ENCODE assay signal across 26 cellular contexts in genomic region chr2:23482188-23482587, GRCh38.
"Had no signal": no experiment of that assay in that cellular context is flagged by ENCODE, and none has a peak within 500 bp of the region (broad histone marks: within the 10 kb centered on the region; RNA-seq: fewer than 3 reads in every experiment).

No MANE protein-coding gene starts in this region.

- DNase-seq: activated CD4-positive, alpha-beta memory T cell treated with anti-CD3 and anti-CD28 coated beads, Interleukin-2, amount 10 ng/mL, durations not matched to agents 7 days and 5 days; activated CD4-positive, alpha-beta T cell treated with anti-CD3 and anti-CD28 coated beads for 48 hours; activated CD8-positive, alpha-beta memory T cell treated with anti-CD3 and anti-CD28 coated beads, Interleukin-2, amount 50 U/mL, for 48 hours; activated gamma-delta T cell; activated naive CD4-positive, alpha-beta T cell treated with anti-CD3 and anti-CD28 coated beads, Interleukin-2, amount 10 ng/mL, durations not matched to agents 7 days and 5 days; activated T-cell treated with anti-CD3 and anti-CD28 coated beads, Interleukin-2, amount 50 U/mL, for 24 hours; amygdala; central memory CD4-positive, alpha-beta T cell; endodermal cell; foreskin keratinocyte; heart left ventricle; hypothalamus; immature natural killer cell; right cardiac atrium; spleen; stimulated activated naive CD4-positive, alpha-beta T cell; T-helper 9 cell; WERI-Rb-1 had no signal

- ATAC-seq: activated CD4-positive, CD25-positive, alpha-beta regulatory T cell treated with anti-CD3 and anti-CD28 coated beads, Interleukin-2, amount 50 U/mL, for 24 hours; esophagus mucosa; foreskin keratinocyte; heart left ventricle; naive thymus-derived CD8-positive, alpha-beta T cell; right cardiac atrium had no signal

- H3K36me3 ChIP-seq: breast epithelium, heart left ventricle, spleen, thoracic aorta, WERI-Rb-1 had no signal

- H3K4me3 ChIP-seq: breast epithelium, heart left ventricle, spleen, thoracic aorta had no signal

- H3K4me1 ChIP-seq: breast epithelium, spleen had no signal

- H3K9me3 Mint-ChIP-seq: activated CD4-positive, alpha-beta memory T cell treated with anti-CD3 and anti-CD28 coated beads, Interleukin-2, amount 10 ng/mL, durations not matched to agents 7 days and 5 days; activated naive CD4-positive, alpha-beta T cell treated with anti-CD3 and anti-CD28 coated beads, Interleukin-2, amount 10 ng/mL, durations not matched to agents 7 days and 5 days; activated T-cell treated with anti-CD3 and anti-CD28 coated beads, Interleukin-2, amount 50 U/mL, for 24 hours; dendritic cell treated with granulocyte-macrophage colony-stimulating factor and Interleukin-4, amounts not matched to agents 40 ng/mL and 50 ng/mL, for 4 days; endodermal cell; immature natural killer cell; naive thymus-derived CD8-positive, alpha-beta T cell; neural crest cell; T-helper 1 cell treated with Interleukin-12 subunit alpha and Interleukin-12 subunit beta and Interleukin-4 antibody, amounts not matched to agents 30 μg/mL and 1 μg/mL, for 36 hours had no signal

- H3K9me3 ChIP-seq: breast epithelium, heart left ventricle, spleen, thoracic aorta had no signal

- H3K27ac Mint-ChIP-seq: activated CD4-positive, alpha-beta memory T cell treated with anti-CD3 and anti-CD28 coated beads, Interleukin-2, amount 10 ng/mL, durations not matched to agents 7 days and 5 days; activated naive CD4-positive, alpha-beta T cell treated with anti-CD3 and anti-CD28 coated beads, Interleukin-2, amount 10 ng/mL, durations not matched to agents 7 days and 5 days; activated T-cell treated with anti-CD3 and anti-CD28 coated beads, Interleukin-2, amount 50 U/mL, for 24 hours; dendritic cell treated with granulocyte-macrophage colony-stimulating factor and Interleukin-4, amounts not matched to agents 40 ng/mL and 50 ng/mL, for 4 days; endodermal cell; immature natural killer cell; T-helper 1 cell treated with Interleukin-12 subunit alpha and Interleukin-12 subunit beta and Interleukin-4 antibody, amounts not matched to agents 30 μg/mL and 1 μg/mL, for 36 hours had no signal

- H3K27ac ChIP-seq: foreskin keratinocyte, spleen, WERI-Rb-1 had no signal

- H3K27me3 ChIP-seq: breast epithelium, foreskin keratinocyte, heart left ventricle, spleen had no signal

- H3K36me3 Mint-ChIP-seq: activated naive CD4-positive, alpha-beta T cell treated with anti-CD3 and anti-CD28 coated beads, Interleukin-2, amount 10 ng/mL, durations not matched to agents 7 days and 5 days; immature natural killer cell; naive thymus-derived CD8-positive, alpha-beta T cell had no signal

- H3K4me1 Mint-ChIP-seq: activated naive CD4-positive, alpha-beta T cell treated with anti-CD3 and anti-CD28 coated beads, Interleukin-2, amount 10 ng/mL, durations not matched to agents 7 days and 5 days; immature natural killer cell had no signal

- H3K4me3 Mint-ChIP-seq: activated CD4-positive, alpha-beta memory T cell treated with anti-CD3 and anti-CD28 coated beads, Interleukin-2, amount 10 ng/mL, durations not matched to agents 7 days and 5 days; activated naive CD4-positive, alpha-beta T cell treated with anti-CD3 and anti-CD28 coated beads, Interleukin-2, amount 10 ng/mL, durations not matched to agents 7 days and 5 days; activated T-cell treated with anti-CD3 and anti-CD28 coated beads, Interleukin-2, amount 50 U/mL, for 24 hours; dendritic cell treated with granulocyte-macrophage colony-stimulating factor and Interleukin-4, amounts not matched to agents 40 ng/mL and 50 ng/mL, for 4 days; endodermal cell; immature natural killer cell; naive thymus-derived CD8-positive, alpha-beta T cell; neural crest cell; T-helper 1 cell treated with Interleukin-12 subunit alpha and Interleukin-12 subunit beta and Interleukin-4 antibody, amounts not matched to agents 30 μg/mL and 1 μg/mL, for 36 hours had no signal
